Comparison of ENCODE assay signal across 8 cellular contexts in the genomic region with DNA sequence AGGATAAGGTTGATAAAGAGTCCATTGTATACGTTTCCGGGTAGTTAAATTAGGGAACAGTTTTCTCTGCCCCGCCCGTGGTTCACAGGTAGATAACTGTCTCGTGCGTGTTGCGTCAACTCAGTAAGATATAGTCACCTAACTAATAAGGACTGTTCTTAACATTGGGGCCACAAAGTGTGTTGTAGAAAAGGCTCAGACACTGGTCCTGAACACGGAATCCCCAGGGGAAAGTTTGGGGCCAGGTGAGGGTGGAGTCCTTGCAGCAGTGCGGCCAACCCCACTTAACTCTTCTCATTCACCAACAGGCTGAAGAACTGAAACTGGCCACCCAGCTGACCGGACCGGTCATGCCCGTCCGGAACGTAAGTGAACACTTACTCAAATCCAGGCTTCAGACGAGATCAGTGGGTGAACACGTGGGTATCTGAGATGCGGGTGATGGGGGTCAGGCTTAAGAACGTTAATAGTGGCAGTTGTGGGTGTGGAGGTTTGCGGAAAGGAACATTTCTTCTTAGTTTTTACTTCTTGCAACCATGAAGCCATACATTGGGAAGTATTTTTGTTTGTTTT. TPM values are rescaled to one million over a fixed set of nuclear protein-coding genes. Genes with fewer than 3 reads are reported as not detected.
DNase-seq lines count a peak whose midpoint lies in the region; ATAC-seq and TF ChIP-seq lines count a peak whose summit lies in the region.

No MANE protein-coding gene starts in this region.

- H3K9me3 Mint-ChIP-seq in osteocyte (ENCODE audit: unreplicated experiment) = no peaks in the 10 kb centered on the region

- intact Hi-C loops in PC-3 (cut with micrococcal nuclease) = no loop called here

- H4K20me1 ChIP-seq in PC-3 (ENCODE audit: low read length) = peaks cover 41% of the 10 kb centered on the region

- peaks cover 41% of the 10 kb centered on the region for H3K79me2 ChIP-seq in PC-3 (ENCODE audit: low read length)

- DNase-seq in PC-3 = peak; percentile 40
- no peak for DNase-seq in osteocyte (ENCODE audit: extremely low spot score, unreplicated experiment)
- no peak for DNase-seq in NCI-H2171 treated with DMSO at 0.1 percent for 48 hours (lab: John Stamatoyannopoulos, UW)
- no peak for DNase-seq in UCSD-AML1 (lab: John Stamatoyannopoulos, UW; ENCODE audit: unreplicated experiment)
- no peak for DNase-seq in AG20443 (ENCODE audit: low spot score)
- no peak for DNase-seq in inferior parietal cortex (ENCODE audit: extremely low spot score)

- peak overlapping the region; percentile 99 for H3K4me2 ChIP-seq in PC-3 (ENCODE audit: low read length)

- CTCF ChIA-PET in PC-3 (lab: Charles Lee) = no interaction called here

- ATAC-seq in PC-3 = no peak

- peak overlapping the region; percentile 96 for H3K4me3 Mint-ChIP-seq in osteocyte (ENCODE audit: unreplicated experiment)

- TF ChIP-seq CTCF in GM12875 (IDR thresholded peaks at IDR 0.05; ENCODE audit: borderline replicate concordance, insufficient read depth, low read depth, low read length) = no peak
- no peak for TF ChIP-seq CTCF in PC-3 (conservative IDR thresholded peaks at IDR 0.05; ENCODE audit: low read depth, low read length)
- no peak for TF ChIP-seq CTCF in osteocyte (IDR thresholded peaks at IDR 0.05)

- no peak overlapping the region for H2AFZ ChIP-seq in PC-3 (ENCODE audit: low read length)

- no peaks in the 10 kb centered on the region for H3K27me3 Mint-ChIP-seq in osteocyte (ENCODE audit: unreplicated experiment)

- POLR2A ChIA-PET in PC-3 (lab: Charles Lee; ENCODE audit: unreplicated experiment) = no interaction called here

- peaks cover 41% of the 10 kb centered on the region for H3K36me3 ChIP-seq in PC-3 (ENCODE audit: low read depth, low read length)
- H3K36me3 ChIP-seq in endocrine pancreas (ENCODE audit: control insufficient read depth, insufficient read depth, low read length) = peaks cover 2% of the 10 kb centered on the region

- peaks cover 35% of the 10 kb centered on the region for H3K36me3 Mint-ChIP-seq in osteocyte (ENCODE audit: unreplicated experiment)

- TSS peak; percentile 44 for BruUV-seq in PC-3 (replicated peaks; lab: Mats Ljungman, UMichigan)

- no peaks in the 10 kb centered on the region for H3K27me3 ChIP-seq in PC-3 (ENCODE audit: low read length)
- no peaks in the 10 kb centered on the region for H3K27me3 ChIP-seq in endocrine pancreas (ENCODE audit: control insufficient read depth, insufficient read depth, low read length)

- H3K27ac Mint-ChIP-seq in osteocyte (ENCODE audit: unreplicated experiment) = peak overlapping the region; percentile 54

- H3K4me3 ChIP-seq in GM12875 (ENCODE audit: low read depth, low read length) = peak overlapping the region; percentile 93
- peak overlapping the region; percentile 99 for H3K4me3 ChIP-seq in PC-3 (ENCODE audit: low read length)
- H3K4me3 ChIP-seq in endocrine pancreas (ENCODE audit: control insufficient read depth, insufficient read depth, low read length) = peak overlapping the region; percentile 54

- H3K4me1 ChIP-seq in PC-3 (ENCODE audit: insufficient read depth, low read length) = peaks cover 52% of the 10 kb centered on the region
- H3K4me1 ChIP-seq in endocrine pancreas (ENCODE audit: control insufficient read depth, insufficient read depth, low read length) = no peaks in the 10 kb centered on the region

- peaks cover 67% of the 10 kb centered on the region for H3K4me1 Mint-ChIP-seq in osteocyte (ENCODE audit: unreplicated experiment)

- H3K27ac ChIP-seq in PC-3 (ENCODE audit: low read length) = peak overlapping the region; percentile 23; the same call in 1 of the 2 replicates

- H3K9ac ChIP-seq in PC-3 (ENCODE audit: low read length) (peak overlapping the region; percentile 99), endocrine pancreas (ENCODE audit: control insufficient read depth, insufficient read depth, low read length) (peak overlapping the region; percentile 11)

- no peaks in the 10 kb centered on the region for H3K9me3 ChIP-seq in PC-3 (ENCODE audit: low read length)
- H3K9me3 ChIP-seq in endocrine pancreas (ENCODE audit: control insufficient read depth, low read length) = no peaks in the 10 kb centered on the region

- H3F3A ChIP-seq in PC-3 (ENCODE audit: low read length, unreplicated experiment) = peaks cover 19% of the 10 kb centered on the region

- H3K9me2 ChIP-seq in PC-3 (replicated peaks; ENCODE audit: low read length) = no peaks in the 10 kb centered on the region

RNA-seq across cellular contexts. Expression of a gene that starts 1.6 kb away (rescaled TPM):
- total RNA-seq in PC-3 (2014; rRNA removed) (3,236 and 3,323 TPM in 2 replicates), osteocyte (1,759 and 1,785 TPM in 2 replicates)

RNA-seq across cellular contexts. Expression of a gene that starts 13.4 kb away (rescaled TPM):
- total RNA-seq in PC-3 (2014; rRNA removed) = 29.7 and 49.2 TPM in 2 replicates
- total RNA-seq in osteocyte = 19.7 and 23.6 TPM in 2 replicates

RNA-seq across cellular contexts. Expression of a gene that starts 51.3 kb away (rescaled TPM):
- total RNA-seq in PC-3 (2014; rRNA removed) = 0.23 TPM in 1 of 2 replicates, not detected in the other
- not detected in 2 replicates for total RNA-seq in osteocyte

RNA-seq across cellular contexts. Expression of a gene that starts 53.9 kb away (rescaled TPM):
- total RNA-seq in PC-3 (2014; rRNA removed) (94.3 and 106 TPM in 2 replicates), osteocyte (113 and 125 TPM in 2 replicates)
